21 cellular contexts compared by ENCODE assay signal in genomic region chr9:131801811-131802210, GRCh38.
A peak's percentile ranks its signal among the peaks of the same experiment; 100 is the strongest.
DNase-seq lines count a peak whose midpoint lies in the region; FAIRE-seq and TF ChIP-seq lines count a peak whose summit lies in the region.
"Had no signal": no experiment of that assay in that cellular context is flagged by ENCODE, and none has a peak within 500 bp of the region (broad histone marks: within the 10 kb centered on the region; RNA-seq: fewer than 3 reads in every experiment).

No MANE protein-coding gene starts in this region.

- H3K18ac ChIP-seq in H9 (ENCODE audit: insufficient read length, low read depth, low read length), result no peak overlapping the region

- H4K20me1 ChIP-seq in H9 (ENCODE audit: control insufficient read depth, insufficient read depth, insufficient read length) (no peaks in the 10 kb centered on the region), neural cell (ENCODE audit: insufficient read depth) (no peaks in the 10 kb centered on the region)

- peaks cover 24 to 28% of the 10 kb centered on the region in 2 experiments for H3K4me1 Mint-ChIP-seq in H9
- H3K4me1 Mint-ChIP-seq: IgD-negative memory B cell had no signal

- H3K9ac ChIP-seq in H9 (ENCODE audit: extremely low read depth, insufficient read length, low read length) (no peak overlapping the region), neural cell (ENCODE audit: low read length) (no peak overlapping the region)
- H3K9ac ChIP-seq: BLaER1 had no signal

- peaks cover 0 to 3% of the 10 kb centered on the region in 2 experiments; a peak in 1 of 5 replicates for H3K9me3 Mint-ChIP-seq in H9

- no peak overlapping the region for H4K91ac ChIP-seq in H9 (ENCODE audit: insufficient read length, low read depth, low read length)

- DNase-seq in D721Med (ENCODE audit: insufficient read length, low spot score) (no peak), H9 (no peak), brain microvascular endothelial cell (no peak), HuH-7.5 (ENCODE audit: low spot score) (no peak), tibial nerve (ENCODE audit: low spot score in 2 of 2) (no peak), HPDE6-E6E7 (ENCODE audit: extremely low spot score) (no peak), SKM-1 treated with dmso at 0.1 percent for 144 hours (lab: John Stamatoyannopoulos, UW; ENCODE audit: unreplicated experiment) (no peak)
- DNase-seq: CD8-positive, alpha-beta T cell; DMS79; NCI-H1105 treated with DMSO at 0.1 percent for 48 hours; NCI-H1694 treated with DMSO at 0.1 percent for 48 hours; NCI-H2171; NCI-H446 treated with DMSO at 0.1 percent for 48 hours; NK-92 treated with Interleukin-12 subunit alpha and Interleukin-12 subunit beta, amount 100 ng/mL, for 24 hours; OCI-M1; RPMI8226; SJCRH30 had no signal

- H3K56ac ChIP-seq in H9 (ENCODE audit: insufficient read length, low read depth, low read length), result no peak overlapping the region

- H3K9me3 ChIP-seq in H9 (ENCODE audit: control insufficient read depth, low read depth, low read length), result no peaks in the 10 kb centered on the region
- H3K9me3 ChIP-seq in neural cell (ENCODE audit: low read length), result no peaks in the 10 kb centered on the region
- H3K9me3 ChIP-seq in tibial nerve, result peaks cover 0 to 16% (median 0%) of the 10 kb centered on the region in 4 donors
- H3K9me3 ChIP-seq: BLaER1, SJCRH30 had no signal

- TF ChIP-seq EP300 in neural cell (conservative IDR thresholded peaks at IDR 0.05; ENCODE audit: poor library complexity, severe bottlenecking) (no peak), tibial nerve (IDR thresholded peaks at IDR 0.05) (no peak)

- H3K23me2 ChIP-seq in H9 (ENCODE audit: insufficient read length, low read depth, low read length, poor library complexity, severe bottlenecking), result no peaks in the 10 kb centered on the region

- no peaks in the 10 kb centered on the region for H3K79me1 ChIP-seq in H9 (ENCODE audit: insufficient read depth, low read depth, low read length, poor library complexity, severe bottlenecking)

- no CpG with 5 or more reads among the region's 8 CpGs for WGBS in H9 (ENCODE audit: extremely low coverage, insufficient read length, low lambda C conversion rate)
- WGBS in tibial nerve, 2 donors, result 25% methylated on average over 8 of the region's 8 CpGs

- no peak overlapping the region for H3K23ac ChIP-seq in H9 (ENCODE audit: insufficient read length, low read depth, low read length)

- H3K27ac Mint-ChIP-seq in H9, result no peak overlapping the region
- H3K27ac Mint-ChIP-seq: CD8-positive, alpha-beta T cell had no signal

- H3K27ac ChIP-seq in H9 (ENCODE audit: insufficient read length, low read depth, low read length), result no peak overlapping the region
- no peak overlapping the region for H3K27ac ChIP-seq in brain microvascular endothelial cell
- H3K27ac ChIP-seq in neural cell (ENCODE audit: low read length), result no peak overlapping the region
- no peak overlapping the region for H3K27ac ChIP-seq in tibial nerve
- H3K27ac ChIP-seq: BLaER1, SJCRH30 had no signal

- H3K27me3 ChIP-seq in H9 (ENCODE audit: insufficient read depth, low read length) (no peaks in the 10 kb centered on the region), brain microvascular endothelial cell (replicated peaks) (peaks cover 5% of the 10 kb centered on the region), neural cell (ENCODE audit: insufficient read depth, low read depth, low read length) (no peaks in the 10 kb centered on the region), tibial nerve (peaks cover 0 to 13% of the 10 kb centered on the region in 2 donors)
- H3K27me3 ChIP-seq: BLaER1 had no signal

- H2BK12ac ChIP-seq in H9 (ENCODE audit: insufficient read length, low read depth, low read length), result no peak overlapping the region

- H2BK120ac ChIP-seq in H9 (ENCODE audit: low read depth, low read length, poor library complexity, severe bottlenecking), result no peak overlapping the region

- TF ChIP-seq CTCF in D721Med (IDR thresholded peaks at IDR 0.05; ENCODE audit: insufficient read depth, missing control alignments), result peak; percentile 8
- peak; percentile 54; the same call in 2 of the 3 replicates for TF ChIP-seq CTCF in H9 (conservative IDR thresholded peaks at IDR 0.05)
- TF ChIP-seq CTCF in brain microvascular endothelial cell (IDR thresholded peaks at IDR 0.05; ENCODE audit: low read depth, low read length, missing control alignments), result peak; percentile 43
- peak; percentile 21 for TF ChIP-seq CTCF in neural cell (IDR thresholded peaks at IDR 0.05; ENCODE audit: poor library complexity, severe bottlenecking)
- no peak for TF ChIP-seq CTCF in tibial nerve (IDR thresholded peaks at IDR 0.05)

- H3K27me3 Mint-ChIP-seq in H9 (ENCODE audit: low read depth), result peaks cover 12% of the 10 kb centered on the region

- H2AK5ac ChIP-seq in H9 (ENCODE audit: insufficient read length, low read length), result no peak overlapping the region

- TF ChIP-seq POLR2A in tibial nerve (IDR thresholded peaks at IDR 0.05), result no peak

- H2BK5ac ChIP-seq in H9 (ENCODE audit: insufficient read length, low read length), result no peak overlapping the region

- in situ Hi-C loops in brain microvascular endothelial cell (cut with HindIII; ENCODE audit: low pct_ligation_motif_present, low sequenced_read_pairs), result loop anchor here (25.0 kb wide), 1 partner anchor 460 kb away; no protein-coding TSS in a partner anchor

- no peak for FAIRE-seq in D721Med (lab: Jason Lieb, UNC)
- FAIRE-seq: A204.1 had no signal

- H3T11ph ChIP-seq in H9 (ENCODE audit: low read length), result no peak overlapping the region

- H3K4me3 Mint-ChIP-seq in H9, result no peak overlapping the region
- H3K4me3 Mint-ChIP-seq: CD8-positive, alpha-beta T cell had no signal

- H3K4me1 ChIP-seq in H9 (ENCODE audit: insufficient read depth, low read length) (peaks cover 15% of the 10 kb centered on the region; the same call in 1 of the 2 replicates), tibial nerve (no peaks in the 10 kb centered on the region)
- H3K4me1 ChIP-seq: BLaER1, SJCRH30 had no signal

- no peak overlapping the region for H2BK20ac ChIP-seq in H9 (ENCODE audit: low read depth, low read length, poor library complexity, severe bottlenecking)

- no peaks in the 10 kb centered on the region for H3F3A ChIP-seq in neural cell (ENCODE audit: insufficient read depth, low read length, poor library complexity, severe bottlenecking)

- H3K36me3 ChIP-seq in brain microvascular endothelial cell (replicated peaks) (no peaks in the 10 kb centered on the region), neural cell (ENCODE audit: insufficient read depth, low read length) (no peaks in the 10 kb centered on the region), tibial nerve (no peaks in the 10 kb centered on the region)
- H3K36me3 ChIP-seq: BLaER1, SJCRH30 had no signal

- no peak overlapping the region for H3K4me3 ChIP-seq in brain microvascular endothelial cell (ENCODE audit: low read depth, low read length)
- H3K4me3 ChIP-seq in neural cell (ENCODE audit: low read length), result no peak overlapping the region
- H3K4me3 ChIP-seq in tibial nerve, result no peak overlapping the region
- H3K4me3 ChIP-seq: BLaER1, SJCRH30 had no signal

- H3K4me2 ChIP-seq in H9 (ENCODE audit: insufficient read depth, insufficient read length, low read length) (no peak overlapping the region), neural cell (ENCODE audit: low read length) (no peak overlapping the region)
- H3K4me2 ChIP-seq: BLaER1 had no signal

- no peak overlapping the region for H3K4ac ChIP-seq in H9 (ENCODE audit: low read depth, low read length)

- H3K79me2 ChIP-seq in H9 (ENCODE audit: insufficient read depth, low read length), result no peaks in the 10 kb centered on the region
- no peaks in the 10 kb centered on the region for H3K79me2 ChIP-seq in neural cell (replicated peaks; ENCODE audit: insufficient read depth, low read length)

- no peak overlapping the region for H2AFZ ChIP-seq in H9 (ENCODE audit: low read length)
- H2AFZ ChIP-seq in neural cell (ENCODE audit: low read depth, low read length), result no peak overlapping the region

- H3K14ac ChIP-seq in H9 (ENCODE audit: insufficient read depth, low read length), result no peak overlapping the region

- H4K8ac ChIP-seq in H9 (replicated peaks; ENCODE audit: insufficient read length, low read depth, low read length), result no peak overlapping the region

- TF ChIP-seq RAD21 in neural cell (conservative IDR thresholded peaks at IDR 0.05), result no peak

- H4K5ac ChIP-seq in H9 (ENCODE audit: insufficient read length, low read depth, low read length), result no peak overlapping the region

- no peaks in the 10 kb centered on the region for H3K9me2 ChIP-seq in neural cell (ENCODE audit: insufficient read depth, low read length)

- peaks cover 0 to 2% (median 0%) of the 10 kb centered on the region in 3 experiments; a peak in 1 of 7 replicates for H3K36me3 Mint-ChIP-seq in H9 (ENCODE audit: insufficient read depth in 1 of 3, low read depth in 3 of 3)
- H3K36me3 Mint-ChIP-seq: CD8-positive, alpha-beta T cell; IgD-negative memory B cell had no signal

- H2BK15ac ChIP-seq in H9 (ENCODE audit: low read depth, low read length), result no peak overlapping the region

TF ChIP-seq in neural cell, 6 proteins besides CTCF, POLR2A, EP300 and RAD21 (continues in another document):
- TF ChIP-seq SMC3 (conservative IDR thresholded peaks at IDR 0.05; ENCODE audit: poor library complexity) (no peak), REST (IDR thresholded peaks at IDR 0.05; ENCODE audit: borderline replicate concordance) (no peak), MXI1 (conservative IDR thresholded peaks at IDR 0.05; ENCODE audit: poor library complexity, severe bottlenecking) (no peak)

Comparison
In these comparisons a context has a peak if more than half of its experiments do, and no peak if none do; other contexts are left out.
1. CTCF ChIP-seq: peak in D721Med (single experiment), H9 (single experiment), brain microvascular endothelial cell (single experiment) and neural cell (single experiment); none in tibial nerve (0 of 5).